ENCODE assay signal across 25 cellular contexts in genomic region chr9:4654538-4654937, GRCh38. TPM values are rescaled to one million over a fixed set of nuclear protein-coding genes. Genes with fewer than 3 reads are reported as not detected.
"Had no signal": no experiment of that assay in that cellular context is flagged by ENCODE, and none has a peak within 500 bp of the region (broad histone marks: within the 10 kb centered on the region; RNA-seq: fewer than 3 reads in every experiment).

No MANE protein-coding gene starts in this region.

- H3K9me3 ChIP-seq: SJSA1 had no signal

- DNase-seq: activated CD4-positive, alpha-beta T cell treated with anti-CD3 and anti-CD28 coated beads for 48 hours; activated CD4-positive, alpha-beta T cell treated with anti-CD3 and anti-CD28 coated beads, Interleukin-2, amount 50 U/mL, for 4 hours; activated CD4-positive, CD25-positive, alpha-beta regulatory T cell treated with anti-CD3 and anti-CD28 coated beads, Interleukin-2, amount 50 U/mL, for 72 hours; activated gamma-delta T cell treated with Interleukin-2 at 50 U/mL for 16 hours; activated naive CD4-positive, alpha-beta T cell treated with anti-CD3 and anti-CD28 coated beads, Interleukin-2, amount 10 ng/mL, durations not matched to agents 7 days and 5 days; activated naive CD8-positive, alpha-beta T cell treated with anti-CD3 and anti-CD28 coated beads for 36 hours; activated T-cell treated with anti-CD3 and anti-CD28 coated beads, Interleukin-2, amount 50 U/mL, for 72 hours; brain microvascular endothelial cell; Kasumi-1; KBM-7; NCI-H1105 treated with DMSO at 0.1 percent for 48 hours; NCI-H1436 treated with DMSO at 0.1 percent for 48 hours; NCI-H187; NCI-H2081 treated with DMSO at 0.1 percent for 48 hours; NCI-H446; NCI-H524; PC-3; SHP77; T-helper 17 cell; T-helper 9 cell had no signal

- H3K4me3 Mint-ChIP-seq: activated CD8-positive, alpha-beta T cell treated with anti-CD3 and anti-CD28 coated beads, Interleukin-2, amount 10 ng/mL, durations not matched to agents 7 days and 5 days; activated naive CD4-positive, alpha-beta T cell treated with anti-CD3 and anti-CD28 coated beads, Interleukin-2, amount 10 ng/mL, durations not matched to agents 7 days and 5 days; activated naive CD8-positive, alpha-beta T cell treated with anti-CD3 and anti-CD28 coated beads for 36 hours; T-helper 17 cell; WTC11 had no signal

- H3K4me3 ChIP-seq: cardiac muscle cell, SJSA1 had no signal

- H3K27ac ChIP-seq: brain microvascular endothelial cell, cardiac muscle cell, SJSA1 had no signal

- H3K27ac Mint-ChIP-seq: activated CD8-positive, alpha-beta T cell treated with anti-CD3 and anti-CD28 coated beads, Interleukin-2, amount 10 ng/mL, durations not matched to agents 7 days and 5 days; activated naive CD4-positive, alpha-beta T cell treated with anti-CD3 and anti-CD28 coated beads, Interleukin-2, amount 10 ng/mL, durations not matched to agents 7 days and 5 days; activated naive CD8-positive, alpha-beta T cell treated with anti-CD3 and anti-CD28 coated beads for 36 hours; activated T-cell treated with anti-CD3 and anti-CD28 coated beads, Interleukin-2, amount 50 U/mL, for 72 hours; activated T-helper 2 cell treated with anti-CD3 and anti-CD28 coated beads, Interferon-gamma antibody, Interleukin-2, Interleukin-4, amounts not matched to agents 10 μg/mL and 5 μg/mL and 100 μg/mL, durations not matched to agents 14 hours and 24 hours and 36 hours; T-helper 17 cell; WTC11 had no signal

- H3K36me3 Mint-ChIP-seq: activated naive CD4-positive, alpha-beta T cell treated with anti-CD3 and anti-CD28 coated beads, Interleukin-2, amount 10 ng/mL, durations not matched to agents 7 days and 5 days; activated naive CD8-positive, alpha-beta T cell treated with anti-CD3 and anti-CD28 coated beads for 36 hours; WTC11 had no signal

- H3K27me3 ChIP-seq: brain microvascular endothelial cell, cardiac muscle cell, SJSA1 had no signal

- ATAC-seq: activated CD8-positive, alpha-beta T cell treated with anti-CD3 and anti-CD28 coated beads, Interleukin-2, amount 10 ng/mL, durations not matched to agents 7 days and 5 days; PC-3; T-helper 17 cell had no signal

- H3K36me3 ChIP-seq: brain microvascular endothelial cell, cardiac muscle cell, SJSA1 had no signal

- H3K4me1 ChIP-seq: SJSA1 had no signal

- H3K27me3 Mint-ChIP-seq: activated naive CD8-positive, alpha-beta T cell treated with anti-CD3 and anti-CD28 coated beads for 36 hours had no signal

- H3K9me3 Mint-ChIP-seq: activated naive CD4-positive, alpha-beta T cell treated with anti-CD3 and anti-CD28 coated beads, Interleukin-2, amount 10 ng/mL, durations not matched to agents 7 days and 5 days; activated naive CD8-positive, alpha-beta T cell treated with anti-CD3 and anti-CD28 coated beads for 36 hours; activated T-cell treated with anti-CD3 and anti-CD28 coated beads, Interleukin-2, amount 50 U/mL, for 72 hours; activated T-helper 2 cell treated with anti-CD3 and anti-CD28 coated beads, Interferon-gamma antibody, Interleukin-2, Interleukin-4, amounts not matched to agents 10 μg/mL and 5 μg/mL and 100 μg/mL, durations not matched to agents 14 hours and 24 hours and 36 hours; WTC11 had no signal

- H3K4me1 Mint-ChIP-seq: activated naive CD4-positive, alpha-beta T cell treated with anti-CD3 and anti-CD28 coated beads, Interleukin-2, amount 10 ng/mL, durations not matched to agents 7 days and 5 days had no signal

RNA-seq across cellular contexts. Expression of gene SPATA6L, which starts 11.7 kb away (rescaled TPM):
- total RNA-seq: PC-3 had no signal
